ENCODE assay signal across 1 cellular context in the genomic region with DNA sequence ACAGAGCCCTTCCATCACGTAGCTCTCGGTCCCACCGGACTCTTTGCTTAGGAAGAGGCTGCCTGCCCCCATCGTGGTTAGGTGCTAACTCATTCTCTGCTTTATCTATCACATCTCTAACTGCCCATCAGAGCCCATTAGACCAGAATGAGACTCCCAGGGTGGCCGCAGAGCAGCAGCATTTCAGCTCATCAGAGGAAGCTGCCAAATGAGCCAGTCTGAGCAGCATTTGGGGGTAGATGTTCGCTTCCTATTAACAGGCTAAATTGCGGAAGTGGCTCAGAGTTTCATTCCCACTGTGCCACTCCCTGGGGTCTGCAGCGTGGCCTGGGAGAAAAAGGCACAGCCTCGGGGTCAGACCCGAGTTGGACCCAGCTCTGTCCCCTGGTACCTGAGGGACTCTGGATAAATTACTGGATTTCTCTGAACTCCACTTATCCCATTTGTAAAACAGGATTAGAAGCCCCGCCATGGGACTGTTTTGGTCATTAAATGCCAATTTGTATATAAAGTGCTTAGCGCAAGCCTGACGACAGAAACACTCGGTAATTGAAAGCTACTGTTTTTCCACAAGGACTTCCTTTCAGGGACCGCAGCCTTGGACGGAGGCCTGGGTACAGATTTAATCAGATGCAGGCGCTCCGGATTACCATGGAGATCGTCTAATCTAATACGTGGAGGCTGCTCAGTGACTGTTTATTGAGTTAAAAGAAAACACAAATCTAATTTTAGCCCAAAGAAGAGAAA.
TF ChIP-seq lines count a peak whose summit lies in the region.

No MANE protein-coding gene starts in this region.

TF ChIP-seq in K562, 482 proteins besides CTCF, POLR2A, EP300 and RAD21 (continued from another document):
- TF ChIP-seq, protein P1, sequence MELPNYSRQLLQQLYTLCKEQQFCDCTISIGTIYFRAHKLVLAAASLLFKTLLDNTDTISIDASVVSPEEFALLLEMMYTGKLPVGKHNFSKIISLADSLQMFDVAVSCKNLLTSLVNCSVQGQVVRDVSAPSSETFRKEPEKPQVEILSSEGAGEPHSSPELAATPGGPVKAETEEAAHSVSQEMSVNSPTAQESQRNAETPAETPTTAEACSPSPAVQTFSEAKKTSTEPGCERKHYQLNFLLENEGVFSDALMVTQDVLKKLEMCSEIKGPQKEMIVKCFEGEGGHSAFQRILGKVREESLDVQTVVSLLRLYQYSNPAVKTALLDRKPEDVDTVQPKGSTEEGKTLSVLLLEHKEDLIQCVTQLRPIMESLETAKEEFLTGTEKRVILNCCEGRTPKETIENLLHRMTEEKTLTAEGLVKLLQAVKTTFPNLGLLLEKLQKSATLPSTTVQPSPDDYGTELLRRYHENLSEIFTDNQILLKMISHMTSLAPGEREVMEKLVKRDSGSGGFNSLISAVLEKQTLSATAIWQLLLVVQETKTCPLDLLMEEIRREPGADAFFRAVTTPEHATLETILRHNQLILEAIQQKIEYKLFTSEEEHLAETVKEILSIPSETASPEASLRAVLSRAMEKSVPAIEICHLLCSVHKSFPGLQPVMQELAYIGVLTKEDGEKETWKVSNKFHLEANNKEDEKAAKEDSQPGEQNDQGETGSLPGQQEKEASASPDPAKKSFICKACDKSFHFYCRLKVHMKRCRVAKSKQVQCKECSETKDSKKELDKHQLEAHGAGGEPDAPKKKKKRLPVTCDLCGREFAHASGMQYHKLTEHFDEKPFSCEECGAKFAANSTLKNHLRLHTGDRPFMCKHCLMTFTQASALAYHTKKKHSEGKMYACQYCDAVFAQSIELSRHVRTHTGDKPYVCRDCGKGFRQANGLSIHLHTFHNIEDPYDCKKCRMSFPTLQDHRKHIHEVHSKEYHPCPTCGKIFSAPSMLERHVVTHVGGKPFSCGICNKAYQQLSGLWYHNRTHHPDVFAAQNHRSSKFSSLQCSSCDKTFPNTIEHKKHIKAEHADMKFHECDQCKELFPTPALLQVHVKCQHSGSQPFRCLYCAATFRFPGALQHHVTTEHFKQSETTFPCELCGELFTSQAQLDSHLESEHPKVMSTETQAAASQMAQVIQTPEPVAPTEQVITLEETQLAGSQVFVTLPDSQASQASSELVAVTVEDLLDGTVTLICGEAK (IDR thresholded peaks at IDR 0.05), result no peak
- TF ChIP-seq, protein P1 (CRISPR knock-in tag; IDR thresholded peaks at IDR 0.05), result no peak
- no peak for TF ChIP-seq ZNF124 (CRISPR knock-in tag; IDR thresholded peaks at IDR 0.05)
- TF ChIP-seq, protein P2, sequence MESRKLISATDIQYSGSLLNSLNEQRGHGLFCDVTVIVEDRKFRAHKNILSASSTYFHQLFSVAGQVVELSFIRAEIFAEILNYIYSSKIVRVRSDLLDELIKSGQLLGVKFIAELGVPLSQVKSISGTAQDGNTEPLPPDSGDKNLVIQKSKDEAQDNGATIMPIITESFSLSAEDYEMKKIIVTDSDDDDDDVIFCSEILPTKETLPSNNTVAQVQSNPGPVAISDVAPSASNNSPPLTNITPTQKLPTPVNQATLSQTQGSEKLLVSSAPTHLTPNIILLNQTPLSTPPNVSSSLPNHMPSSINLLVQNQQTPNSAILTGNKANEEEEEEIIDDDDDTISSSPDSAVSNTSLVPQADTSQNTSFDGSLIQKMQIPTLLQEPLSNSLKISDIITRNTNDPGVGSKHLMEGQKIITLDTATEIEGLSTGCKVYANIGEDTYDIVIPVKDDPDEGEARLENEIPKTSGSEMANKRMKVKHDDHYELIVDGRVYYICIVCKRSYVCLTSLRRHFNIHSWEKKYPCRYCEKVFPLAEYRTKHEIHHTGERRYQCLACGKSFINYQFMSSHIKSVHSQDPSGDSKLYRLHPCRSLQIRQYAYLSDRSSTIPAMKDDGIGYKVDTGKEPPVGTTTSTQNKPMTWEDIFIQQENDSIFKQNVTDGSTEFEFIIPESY (CRISPR knock-in tag; IDR thresholded peaks at IDR 0.05), result no peak
- peak; percentile 84 for TF ChIP-seq MEF2D (tag; conservative IDR thresholded peaks at IDR 0.05; ENCODE audit: low read depth)
- peak; percentile 68; the same call in 1 of the 2 replicates for TF ChIP-seq FOXM1 (IDR thresholded peaks at IDR 0.05; ENCODE audit: low read depth)
- TF ChIP-seq FOXM1 (CRISPR knock-in tag; IDR thresholded peaks at IDR 0.05; ENCODE audit: low read depth), result no peak
- TF ChIP-seq RNF2 (IDR thresholded peaks at IDR 0.05), result peak; percentile 29; the same call in 1 of the 2 replicates
- TF ChIP-seq, protein P3, sequence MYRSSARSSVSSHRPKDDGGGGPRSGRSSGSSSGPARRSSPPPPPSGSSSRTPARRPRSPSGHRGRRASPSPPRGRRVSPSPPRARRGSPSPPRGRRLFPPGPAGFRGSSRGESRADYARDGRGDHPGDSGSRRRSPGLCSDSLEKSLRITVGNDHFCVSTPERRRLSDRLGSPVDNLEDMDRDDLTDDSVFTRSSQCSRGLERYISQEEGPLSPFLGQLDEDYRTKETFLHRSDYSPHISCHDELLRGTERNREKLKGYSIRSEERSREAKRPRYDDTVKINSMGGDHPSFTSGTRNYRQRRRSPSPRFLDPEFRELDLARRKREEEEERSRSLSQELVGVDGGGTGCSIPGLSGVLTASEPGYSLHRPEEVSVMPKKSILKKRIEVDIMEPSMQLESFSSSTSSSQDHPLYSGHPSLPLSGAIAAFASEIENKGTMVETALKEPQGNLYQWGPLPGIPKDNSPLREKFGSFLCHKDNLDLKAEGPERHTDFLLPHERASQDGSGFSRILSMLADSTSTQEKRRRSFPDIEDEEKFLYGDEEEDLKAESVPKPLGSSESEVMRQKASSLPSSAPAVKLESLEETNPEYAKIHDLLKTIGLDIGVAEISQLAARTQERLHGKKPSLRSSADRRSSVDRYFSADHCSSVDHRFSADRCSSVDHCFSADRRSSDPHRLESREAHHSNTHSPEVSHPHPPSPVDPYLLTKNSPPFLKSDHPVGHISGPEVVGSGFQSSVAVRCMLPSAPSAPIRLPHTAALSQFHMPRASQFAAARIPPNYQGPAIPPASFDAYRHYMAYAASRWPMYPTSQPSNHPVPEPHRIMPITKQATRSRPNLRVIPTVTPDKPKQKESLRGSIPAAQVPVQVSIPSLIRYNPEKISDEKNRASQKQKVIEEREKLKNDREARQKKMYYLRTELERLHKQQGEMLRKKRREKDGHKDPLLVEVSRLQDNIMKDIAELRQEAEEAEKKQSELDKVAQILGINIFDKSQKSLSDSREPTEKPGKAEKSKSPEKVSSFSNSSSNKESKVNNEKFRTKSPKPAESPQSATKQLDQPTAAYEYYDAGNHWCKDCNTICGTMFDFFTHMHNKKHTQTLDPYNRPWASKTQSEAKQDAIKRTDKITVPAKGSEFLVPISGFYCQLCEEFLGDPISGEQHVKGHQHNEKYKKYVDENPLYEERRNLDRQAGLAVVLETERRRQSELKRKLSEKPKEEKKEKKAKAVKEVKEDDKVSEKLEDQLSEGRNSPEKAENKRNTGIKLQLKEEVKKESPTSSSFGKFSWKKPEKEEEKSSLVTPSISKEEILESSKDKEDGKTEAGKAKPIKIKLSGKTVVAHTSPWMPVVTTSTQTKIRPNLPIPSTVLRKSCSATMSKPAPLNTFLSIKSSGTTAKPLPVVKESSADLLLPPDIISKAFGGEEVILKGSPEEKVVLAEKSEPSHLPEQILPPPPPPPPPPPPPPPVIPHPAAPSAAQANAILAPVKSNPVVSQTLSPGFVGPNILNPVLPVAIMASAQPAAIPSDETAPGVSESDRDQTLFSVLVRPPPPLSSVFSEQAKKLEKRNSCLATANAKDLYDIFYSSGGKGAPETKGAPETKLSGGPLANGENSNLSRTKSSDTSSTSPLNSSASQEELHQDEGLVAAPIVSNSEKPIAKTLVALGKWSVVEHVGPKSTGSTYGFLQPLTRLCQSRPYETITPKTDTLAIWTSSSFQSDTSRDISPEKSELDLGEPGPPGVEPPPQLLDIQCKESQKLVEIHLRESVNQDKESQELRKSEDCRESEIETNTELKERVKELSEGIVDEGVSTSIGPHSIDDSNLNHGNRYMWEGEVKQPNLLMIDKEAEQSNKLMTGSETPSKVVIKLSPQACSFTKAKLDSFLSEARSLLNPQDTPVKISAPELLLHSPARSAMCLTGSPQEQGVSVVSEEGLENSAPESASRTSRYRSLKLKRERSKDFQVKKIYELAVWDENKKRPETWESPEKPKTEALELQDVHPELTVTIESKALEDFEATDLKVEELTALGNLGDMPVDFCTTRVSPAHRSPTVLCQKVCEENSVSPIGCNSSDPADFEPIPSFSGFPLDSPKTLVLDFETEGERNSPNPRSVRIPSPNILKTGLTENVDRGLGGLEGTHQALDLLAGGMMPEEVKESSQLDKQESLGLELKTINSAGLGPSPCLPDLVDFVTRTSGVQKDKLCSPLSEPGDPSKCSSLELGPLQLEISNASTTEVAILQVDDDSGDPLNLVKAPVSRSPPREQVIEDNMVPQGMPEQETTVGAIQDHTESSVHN (IDR thresholded peaks at IDR 0.05; ENCODE audit: borderline replicate concordance in 1 of 2, low read depth in 1 of 2), result no peak
- TF ChIP-seq, protein P4, sequence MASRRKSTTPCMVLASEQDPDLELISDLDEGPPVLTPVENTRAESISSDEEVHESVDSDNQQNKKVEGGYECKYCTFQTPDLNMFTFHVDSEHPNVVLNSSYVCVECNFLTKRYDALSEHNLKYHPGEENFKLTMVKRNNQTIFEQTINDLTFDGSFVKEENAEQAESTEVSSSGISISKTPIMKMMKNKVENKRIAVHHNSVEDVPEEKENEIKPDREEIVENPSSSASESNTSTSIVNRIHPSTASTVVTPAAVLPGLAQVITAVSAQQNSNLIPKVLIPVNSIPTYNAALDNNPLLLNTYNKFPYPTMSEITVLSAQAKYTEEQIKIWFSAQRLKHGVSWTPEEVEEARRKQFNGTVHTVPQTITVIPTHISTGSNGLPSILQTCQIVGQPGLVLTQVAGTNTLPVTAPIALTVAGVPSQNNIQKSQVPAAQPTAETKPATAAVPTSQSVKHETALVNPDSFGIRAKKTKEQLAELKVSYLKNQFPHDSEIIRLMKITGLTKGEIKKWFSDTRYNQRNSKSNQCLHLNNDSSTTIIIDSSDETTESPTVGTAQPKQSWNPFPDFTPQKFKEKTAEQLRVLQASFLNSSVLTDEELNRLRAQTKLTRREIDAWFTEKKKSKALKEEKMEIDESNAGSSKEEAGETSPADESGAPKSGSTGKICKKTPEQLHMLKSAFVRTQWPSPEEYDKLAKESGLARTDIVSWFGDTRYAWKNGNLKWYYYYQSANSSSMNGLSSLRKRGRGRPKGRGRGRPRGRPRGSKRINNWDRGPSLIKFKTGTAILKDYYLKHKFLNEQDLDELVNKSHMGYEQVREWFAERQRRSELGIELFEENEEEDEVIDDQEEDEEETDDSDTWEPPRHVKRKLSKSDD (conservative IDR thresholded peaks at IDR 0.05; ENCODE audit: low read length), result no peak
- no peak for TF ChIP-seq ZNF780A (CRISPR knock-in tag; IDR thresholded peaks at IDR 0.05)
- 0 out of 2 replicates have a peak, but pooled peaks have one; percentile 21 for TF ChIP-seq CXXC5 (CRISPR knock-in tag; IDR thresholded peaks at IDR 0.05)
- TF ChIP-seq ZNF174 (CRISPR knock-in tag; IDR thresholded peaks at IDR 0.05), result no peak
- TF ChIP-seq FOXJ2 (tag; IDR thresholded peaks at IDR 0.05), result peak; percentile 40; the same call in 1 of the 2 replicates
